ENCODE assay signal across 32 cellular contexts in the genomic region with DNA sequence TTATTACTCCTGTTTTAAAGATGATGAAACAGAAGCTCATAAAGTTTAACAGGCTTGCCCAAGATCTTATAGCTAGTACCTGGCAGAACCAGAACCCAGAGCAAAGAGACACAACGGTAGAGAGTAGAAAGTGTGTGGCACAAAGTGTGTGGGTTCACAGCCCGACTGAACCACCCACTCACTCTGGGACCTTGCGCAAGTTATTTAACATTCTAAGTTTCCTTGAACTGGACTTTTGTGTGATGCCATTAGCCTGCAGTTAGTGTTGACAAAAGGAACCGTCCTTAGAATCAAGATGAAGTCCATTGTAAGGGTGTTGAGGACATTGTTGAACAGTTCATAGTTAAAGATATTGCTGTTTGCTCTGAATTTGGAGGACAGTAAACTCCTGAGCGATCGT.
"Had no signal": no experiment of that assay in that cellular context is flagged by ENCODE, and none has a peak within 500 bp of the region (broad histone marks: within the 10 kb centered on the region; RNA-seq: fewer than 3 reads in every experiment).

No MANE protein-coding gene starts in this region.

- H3K4me3 ChIP-seq: adrenal gland, body of pancreas, colonic mucosa, esophagus muscularis mucosa, gastrocnemius medialis, heart left ventricle had no signal

- H3K4me3 Mint-ChIP-seq: activated CD4-positive, alpha-beta memory T cell treated with anti-CD3 and anti-CD28 coated beads for 36 hours; activated CD4-positive, alpha-beta T cell treated with anti-CD3 and anti-CD28 coated beads for 36 hours; activated CD4-positive, alpha-beta T cell treated with anti-CD3 and anti-CD28 coated beads, Interleukin-2, amount 10 ng/mL, durations not matched to agents 24 days and 14 days; activated CD8-positive, alpha-beta memory T cell treated with anti-CD3 and anti-CD28 coated beads, Interleukin-2, amount 10 ng/mL, durations not matched to agents 7 days and 5 days; activated CD8-positive, alpha-beta T cell treated with anti-CD3 and anti-CD28 coated beads, Interleukin-2, amount 10 ng/mL, durations not matched to agents 7 days and 5 days; activated naive CD4-positive, alpha-beta T cell treated with anti-CD3 and anti-CD28 coated beads for 36 hours; activated naive CD4-positive, alpha-beta T cell treated with anti-CD3 and anti-CD28 coated beads, Interleukin-2, amount 50 U/mL, for 24 hours; activated naive CD8-positive, alpha-beta T cell treated with anti-CD3 and anti-CD28 coated beads for 36 hours; activated naive CD8-positive, alpha-beta T cell treated with anti-CD3 and anti-CD28 coated beads, Interleukin-2, amount 50 U/mL, for 24 hours; activated T-helper 1 cell treated with anti-CD3 and anti-CD28 coated beads, Interleukin-12 subunit alpha, Interleukin-12 subunit beta, Interleukin-2, Interleukin-4 antibody, amounts not matched to agents 30 ng/mL and 10 ng/mL and 1 ng/mL, durations not matched to agents 14 hours and 24 hours and 36 hours had no signal

- H3K9me3 ChIP-seq: adrenal gland, body of pancreas, colonic mucosa, esophagus muscularis mucosa, gastrocnemius medialis, heart left ventricle had no signal

- H3K27ac Mint-ChIP-seq: activated CD4-positive, alpha-beta memory T cell treated with anti-CD3 and anti-CD28 coated beads for 36 hours; activated CD4-positive, alpha-beta T cell treated with anti-CD3 and anti-CD28 coated beads for 36 hours; activated CD4-positive, alpha-beta T cell treated with anti-CD3 and anti-CD28 coated beads, Interleukin-2, amount 10 ng/mL, durations not matched to agents 24 days and 14 days; activated CD8-positive, alpha-beta memory T cell treated with anti-CD3 and anti-CD28 coated beads, Interleukin-2, amount 10 ng/mL, durations not matched to agents 7 days and 5 days; activated CD8-positive, alpha-beta T cell treated with anti-CD3 and anti-CD28 coated beads, Interleukin-2, amount 10 ng/mL, durations not matched to agents 7 days and 5 days; activated naive CD4-positive, alpha-beta T cell treated with anti-CD3 and anti-CD28 coated beads for 36 hours; activated naive CD4-positive, alpha-beta T cell treated with anti-CD3 and anti-CD28 coated beads, Interleukin-2, amount 50 U/mL, for 24 hours; activated naive CD8-positive, alpha-beta T cell treated with anti-CD3 and anti-CD28 coated beads for 36 hours; activated naive CD8-positive, alpha-beta T cell treated with anti-CD3 and anti-CD28 coated beads, Interleukin-2, amount 50 U/mL, for 24 hours; activated T-helper 1 cell treated with anti-CD3 and anti-CD28 coated beads, Interleukin-12 subunit alpha, Interleukin-12 subunit beta, Interleukin-2, Interleukin-4 antibody, amounts not matched to agents 30 ng/mL and 10 ng/mL and 1 ng/mL, durations not matched to agents 14 hours and 24 hours and 36 hours; activated T-helper 2 cell treated with anti-CD3 and anti-CD28 coated beads, Interferon-gamma antibody, Interleukin-2, Interleukin-4, amounts not matched to agents 10 μg/mL and 5 μg/mL and 100 μg/mL, durations not matched to agents 14 hours and 24 hours and 36 hours had no signal

- H3K4me1 ChIP-seq: esophagus muscularis mucosa, foreskin keratinocyte, gastrocnemius medialis had no signal

- H3K36me3 ChIP-seq: adrenal gland, colonic mucosa, esophagus muscularis mucosa, gastrocnemius medialis, heart left ventricle had no signal

- ATAC-seq: activated CD4-positive, alpha-beta T cell treated with anti-CD3 and anti-CD28 coated beads for 36 hours; activated CD8-positive, alpha-beta memory T cell treated with anti-CD3 and anti-CD28 coated beads, Interleukin-2, amount 10 ng/mL, durations not matched to agents 7 days and 5 days; activated CD8-positive, alpha-beta T cell treated with anti-CD3 and anti-CD28 coated beads, Interleukin-2, amount 10 ng/mL, durations not matched to agents 7 days and 5 days; activated naive CD8-positive, alpha-beta T cell treated with anti-CD3 and anti-CD28 coated beads, Interleukin-2, amount 50 U/mL, for 24 hours; body of pancreas; foreskin keratinocyte; gastrocnemius medialis; heart left ventricle had no signal

- H3K27me3 Mint-ChIP-seq: activated CD4-positive, alpha-beta memory T cell treated with anti-CD3 and anti-CD28 coated beads for 36 hours; activated CD4-positive, alpha-beta T cell treated with anti-CD3 and anti-CD28 coated beads for 36 hours; activated naive CD8-positive, alpha-beta T cell treated with anti-CD3 and anti-CD28 coated beads for 36 hours; activated naive CD8-positive, alpha-beta T cell treated with anti-CD3 and anti-CD28 coated beads, Interleukin-2, amount 50 U/mL, for 24 hours had no signal

- H3K27me3 ChIP-seq: body of pancreas, gastrocnemius medialis had no signal

- DNase-seq: activated CD4-positive, alpha-beta memory T cell treated with anti-CD3 and anti-CD28 coated beads for 36 hours; activated CD4-positive, alpha-beta T cell treated with anti-CD3 and anti-CD28 coated beads for 36 hours; activated CD4-positive, alpha-beta T cell treated with anti-CD3 and anti-CD28 coated beads, Interleukin-2, amount 10 ng/mL, durations not matched to agents 24 days and 14 days; activated CD4-positive, CD25-positive, alpha-beta regulatory T cell; activated CD4-positive, CD25-positive, alpha-beta regulatory T cell treated with anti-CD3 and anti-CD28 coated beads, Interleukin-2, amount 50 U/mL, for 72 hours; activated CD8-positive, alpha-beta memory T cell treated with anti-CD3 and anti-CD28 coated beads, Interleukin-2, amount 10 ng/mL, durations not matched to agents 7 days and 5 days; activated CD8-positive, alpha-beta memory T cell treated with anti-CD3 and anti-CD28 coated beads, Interleukin-2, amount 50 U/mL, for 4 hours; activated CD8-positive, alpha-beta T cell treated with anti-CD3 and anti-CD28 coated beads, Interleukin-2, amount 10 ng/mL, durations not matched to agents 7 days and 5 days; activated effector memory CD4-positive, alpha-beta T cell treated with anti-CD3 and anti-CD28 coated beads, Interleukin-2, amount 50 U/mL, for 16 hours; activated naive CD4-positive, alpha-beta T cell treated with anti-CD3 and anti-CD28 coated beads for 36 hours; activated naive CD8-positive, alpha-beta T cell treated with anti-CD3 and anti-CD28 coated beads for 36 hours; activated naive CD8-positive, alpha-beta T cell treated with anti-CD3 and anti-CD28 coated beads, Interleukin-2, amount 50 U/mL, for 24 hours; activated T-cell treated with anti-CD3 and anti-CD28 coated beads, Interleukin-2, amount 50 U/mL, for 1 hour; activated T-cell treated with anti-CD3 and anti-CD28 coated beads, Interleukin-2, amount 50 U/mL, for 48 hours; adrenal gland; amygdala; aorta; body of pancreas; central memory CD4-positive, alpha-beta T cell; cerebellar nuclear complex; colonic mucosa; effector CD8-positive, alpha-beta T cell; erythroblast; foreskin keratinocyte; gastrocnemius medialis; glutamatergic neuron; heart left ventricle; T-helper 2 cell had no signal

- H3K9me3 Mint-ChIP-seq: activated CD4-positive, alpha-beta memory T cell treated with anti-CD3 and anti-CD28 coated beads for 36 hours; activated CD4-positive, alpha-beta T cell treated with anti-CD3 and anti-CD28 coated beads, Interleukin-2, amount 10 ng/mL, durations not matched to agents 24 days and 14 days; activated naive CD4-positive, alpha-beta T cell treated with anti-CD3 and anti-CD28 coated beads for 36 hours; activated naive CD4-positive, alpha-beta T cell treated with anti-CD3 and anti-CD28 coated beads, Interleukin-2, amount 50 U/mL, for 24 hours; activated naive CD8-positive, alpha-beta T cell treated with anti-CD3 and anti-CD28 coated beads for 36 hours; activated naive CD8-positive, alpha-beta T cell treated with anti-CD3 and anti-CD28 coated beads, Interleukin-2, amount 50 U/mL, for 24 hours; activated T-helper 1 cell treated with anti-CD3 and anti-CD28 coated beads, Interleukin-12 subunit alpha, Interleukin-12 subunit beta, Interleukin-2, Interleukin-4 antibody, amounts not matched to agents 30 ng/mL and 10 ng/mL and 1 ng/mL, durations not matched to agents 14 hours and 24 hours and 36 hours; activated T-helper 2 cell treated with anti-CD3 and anti-CD28 coated beads, Interferon-gamma antibody, Interleukin-2, Interleukin-4, amounts not matched to agents 10 μg/mL and 5 μg/mL and 100 μg/mL, durations not matched to agents 14 hours and 24 hours and 36 hours had no signal

- H3K36me3 Mint-ChIP-seq: activated CD4-positive, alpha-beta memory T cell treated with anti-CD3 and anti-CD28 coated beads for 36 hours; activated CD8-positive, alpha-beta memory T cell treated with anti-CD3 and anti-CD28 coated beads, Interleukin-2, amount 10 ng/mL, durations not matched to agents 7 days and 5 days; activated naive CD8-positive, alpha-beta T cell treated with anti-CD3 and anti-CD28 coated beads for 36 hours had no signal

- H3K27ac ChIP-seq: adrenal gland, body of pancreas, colonic mucosa, esophagus muscularis mucosa, foreskin keratinocyte, gastrocnemius medialis, heart left ventricle had no signal
